Comparison of ENCODE assay signal across 1 cellular context in genomic region chr19:12757544-12758274, GRCh38.
A peak's percentile ranks its signal among the peaks of the same experiment; 100 is the strongest.
TF ChIP-seq lines count a peak whose summit lies in the region.

No MANE protein-coding gene starts in this region.

TF ChIP-seq in HepG2, 621 proteins besides CTCF, POLR2A, EP300 and RAD21 (continued from another document and continues in another):
- peak; percentile 84 to 86 for TF ChIP-seq HMGXB4 (CRISPR knock-in tag; IDR thresholded peaks at IDR 0.05; ENCODE audit: borderline replicate concordance in 1 of 2, low read depth in 1 of 2)
- no peak for TF ChIP-seq CCAR2 (optimal IDR thresholded peaks at IDR 0.05; ENCODE audit: low read depth, low read length)
- 0 out of 2 replicates have a peak, but pooled peaks have one; percentile 42 for TF ChIP-seq ERF (CRISPR knock-in tag; IDR thresholded peaks at IDR 0.05)
- TF ChIP-seq MXI1 (IDR thresholded peaks at IDR 0.05; ENCODE audit: borderline replicate concordance, low read depth, low read length): 0 out of 3 replicates have a peak, but pooled peaks have one; percentile 45
- TF ChIP-seq ZBTB44 (CRISPR knock-in tag; IDR thresholded peaks at IDR 0.05): no peak
- TF ChIP-seq BHLHE40 (IDR thresholded peaks at IDR 0.05; ENCODE audit: low read length): 0 out of 2 replicates have a peak, but pooled peaks have one; percentile 35
- TF ChIP-seq RCOR2 (CRISPR knock-in tag; IDR thresholded peaks at IDR 0.05): peak; percentile 26; the same call in 1 of the 2 replicates
- TF ChIP-seq HMG20B (CRISPR knock-in tag; conservative IDR thresholded peaks at IDR 0.05): no peak
- no peak for TF ChIP-seq ZNF317 (CRISPR knock-in tag; IDR thresholded peaks at IDR 0.05)
- TF ChIP-seq ZNF557 (CRISPR knock-in tag; IDR thresholded peaks at IDR 0.05): no peak
- no peak for TF ChIP-seq RXRB (CRISPR knock-in tag; IDR thresholded peaks at IDR 0.05; ENCODE audit: borderline replicate concordance)
- peak; percentile 68; the same call in 1 of the 2 replicates for TF ChIP-seq MYC (CRISPR knock-in tag; IDR thresholded peaks at IDR 0.05; ENCODE audit: borderline replicate concordance)
- no peak for TF ChIP-seq KDM5B (CRISPR knock-in tag; IDR thresholded peaks at IDR 0.05; ENCODE audit: borderline replicate concordance)
- TF ChIP-seq HIVEP1 (CRISPR knock-in tag; IDR thresholded peaks at IDR 0.05): no peak
- TF ChIP-seq TBL1XR1 (IDR thresholded peaks at IDR 0.05; ENCODE audit: borderline replicate concordance, low read length, partially characterized antibody): no peak
- TF ChIP-seq, protein P1, sequence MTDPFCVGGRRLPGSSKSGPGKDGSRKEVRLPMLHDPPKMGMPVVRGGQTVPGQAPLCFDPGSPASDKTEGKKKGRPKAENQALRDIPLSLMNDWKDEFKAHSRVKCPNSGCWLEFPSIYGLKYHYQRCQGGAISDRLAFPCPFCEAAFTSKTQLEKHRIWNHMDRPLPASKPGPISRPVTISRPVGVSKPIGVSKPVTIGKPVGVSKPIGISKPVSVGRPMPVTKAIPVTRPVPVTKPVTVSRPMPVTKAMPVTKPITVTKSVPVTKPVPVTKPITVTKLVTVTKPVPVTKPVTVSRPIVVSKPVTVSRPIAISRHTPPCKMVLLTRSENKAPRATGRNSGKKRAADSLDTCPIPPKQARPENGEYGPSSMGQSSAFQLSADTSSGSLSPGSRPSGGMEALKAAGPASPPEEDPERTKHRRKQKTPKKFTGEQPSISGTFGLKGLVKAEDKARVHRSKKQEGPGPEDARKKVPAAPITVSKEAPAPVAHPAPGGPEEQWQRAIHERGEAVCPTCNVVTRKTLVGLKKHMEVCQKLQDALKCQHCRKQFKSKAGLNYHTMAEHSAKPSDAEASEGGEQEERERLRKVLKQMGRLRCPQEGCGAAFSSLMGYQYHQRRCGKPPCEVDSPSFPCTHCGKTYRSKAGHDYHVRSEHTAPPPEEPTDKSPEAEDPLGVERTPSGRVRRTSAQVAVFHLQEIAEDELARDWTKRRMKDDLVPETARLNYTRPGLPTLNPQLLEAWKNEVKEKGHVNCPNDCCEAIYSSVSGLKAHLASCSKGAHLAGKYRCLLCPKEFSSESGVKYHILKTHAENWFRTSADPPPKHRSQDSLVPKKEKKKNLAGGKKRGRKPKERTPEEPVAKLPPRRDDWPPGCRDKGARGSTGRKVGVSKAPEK (CRISPR knock-in tag; IDR thresholded peaks at IDR 0.05; ENCODE audit: borderline replicate concordance): no peak
- no peak for TF ChIP-seq ZNF17 (CRISPR knock-in tag; IDR thresholded peaks at IDR 0.05)
- peak; percentile 77 for TF ChIP-seq KDM2A (CRISPR knock-in tag; IDR thresholded peaks at IDR 0.05; ENCODE audit: borderline replicate concordance, low read depth)
- TF ChIP-seq PHF5A (CRISPR knock-in tag; IDR thresholded peaks at IDR 0.05; ENCODE audit: low read depth, unreplicated experiment): no peak
- TF ChIP-seq ZFYVE20 (CRISPR knock-in tag; IDR thresholded peaks at IDR 0.05; ENCODE audit: borderline replicate concordance, low read depth): no peak
- 0 out of 2 replicates have a peak, but pooled peaks have one; percentile 35 for TF ChIP-seq ZMAT3 (CRISPR knock-in tag; conservative IDR thresholded peaks at IDR 0.05)
- no peak; the same call in 1 of the 2 replicates for TF ChIP-seq HDAC2 (CRISPR knock-in tag; IDR thresholded peaks at IDR 0.05)
- TF ChIP-seq ZKSCAN1 (IDR thresholded peaks at IDR 0.05; ENCODE audit: low read length): no peak
- no peak for TF ChIP-seq PRDM10 (CRISPR knock-in tag; IDR thresholded peaks at IDR 0.05; ENCODE audit: low read depth)
- TF ChIP-seq TEF (CRISPR knock-in tag; IDR thresholded peaks at IDR 0.05): no peak
- TF ChIP-seq KDM3A (CRISPR knock-in tag; IDR thresholded peaks at IDR 0.05; ENCODE audit: low read depth): no peak
- TF ChIP-seq FOXM1 (CRISPR knock-in tag; IDR thresholded peaks at IDR 0.05): no peak
- TF ChIP-seq HNRNPUL1 (IDR thresholded peaks at IDR 0.05; ENCODE audit: low read depth, low read length): no peak
- TF ChIP-seq EED (CRISPR knock-in tag; IDR thresholded peaks at IDR 0.05): no peak
- TF ChIP-seq, protein P2, sequence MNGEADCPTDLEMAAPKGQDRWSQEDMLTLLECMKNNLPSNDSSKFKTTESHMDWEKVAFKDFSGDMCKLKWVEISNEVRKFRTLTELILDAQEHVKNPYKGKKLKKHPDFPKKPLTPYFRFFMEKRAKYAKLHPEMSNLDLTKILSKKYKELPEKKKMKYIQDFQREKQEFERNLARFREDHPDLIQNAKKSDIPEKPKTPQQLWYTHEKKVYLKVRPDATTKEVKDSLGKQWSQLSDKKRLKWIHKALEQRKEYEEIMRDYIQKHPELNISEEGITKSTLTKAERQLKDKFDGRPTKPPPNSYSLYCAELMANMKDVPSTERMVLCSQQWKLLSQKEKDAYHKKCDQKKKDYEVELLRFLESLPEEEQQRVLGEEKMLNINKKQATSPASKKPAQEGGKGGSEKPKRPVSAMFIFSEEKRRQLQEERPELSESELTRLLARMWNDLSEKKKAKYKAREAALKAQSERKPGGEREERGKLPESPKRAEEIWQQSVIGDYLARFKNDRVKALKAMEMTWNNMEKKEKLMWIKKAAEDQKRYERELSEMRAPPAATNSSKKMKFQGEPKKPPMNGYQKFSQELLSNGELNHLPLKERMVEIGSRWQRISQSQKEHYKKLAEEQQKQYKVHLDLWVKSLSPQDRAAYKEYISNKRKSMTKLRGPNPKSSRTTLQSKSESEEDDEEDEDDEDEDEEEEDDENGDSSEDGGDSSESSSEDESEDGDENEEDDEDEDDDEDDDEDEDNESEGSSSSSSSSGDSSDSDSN (CRISPR knock-in tag; IDR thresholded peaks at IDR 0.05): peak; percentile 56
- TF ChIP-seq HNRNPK (IDR thresholded peaks at IDR 0.05; ENCODE audit: low read depth, low read length, poor library complexity, severe bottlenecking): peak; percentile 56
- TF ChIP-seq ZNF431 (CRISPR knock-in tag; IDR thresholded peaks at IDR 0.05; ENCODE audit: borderline replicate concordance, low read depth): no peak
- no peak for TF ChIP-seq IRF9 (CRISPR knock-in tag; IDR thresholded peaks at IDR 0.05; ENCODE audit: borderline replicate concordance)
- no peak for TF ChIP-seq DMTF1 (CRISPR knock-in tag; IDR thresholded peaks at IDR 0.05)
- TF ChIP-seq ZNF574 (CRISPR knock-in tag; IDR thresholded peaks at IDR 0.05): peak; percentile 86
- TF ChIP-seq GATAD2A (CRISPR knock-in tag; IDR thresholded peaks at IDR 0.05): 0 out of 2 replicates have a peak, but pooled peaks have one; percentile 12
- TF ChIP-seq JDP2 (CRISPR knock-in tag; IDR thresholded peaks at IDR 0.05; ENCODE audit: borderline replicate concordance): no peak
- 0 out of 2 replicates have a peak, but pooled peaks have one; percentile 63 for TF ChIP-seq ZSCAN22 (CRISPR knock-in tag; IDR thresholded peaks at IDR 0.05)
- TF ChIP-seq EEA1 (CRISPR knock-in tag; IDR thresholded peaks at IDR 0.05; ENCODE audit: borderline replicate concordance): no peak
